27 cellular contexts compared by ENCODE assay signal in genomic region chr15:32737246-32737757, GRCh38. TPM values are rescaled to one million over a fixed set of nuclear protein-coding genes. Genes with fewer than 3 reads are reported as not detected.
"Had no signal": no experiment of that assay in that cellular context is flagged by ENCODE, and none has a peak within 500 bp of the region (broad histone marks: within the 10 kb centered on the region; RNA-seq: fewer than 3 reads in every experiment).

No MANE protein-coding gene starts in this region.

- H3K4me3 ChIP-seq: left ventricle myocardium inferior, lung, neural progenitor cell, pancreas, right atrium auricular region, right lobe of liver, smooth muscle cell, tibial nerve, uterus had no signal

- H3K27ac Mint-ChIP-seq: mesothelial cell of epicardium; natural killer cell; neural progenitor cell; stimulated activated memory B cell treated with anti-CD40 and anti-IgM and Interleukin-4, amounts not matched to agents 10 μg/mL and 1 μg/mL and 100 μg/mL, for 72 hours; stimulated activated naive CD8-positive, alpha-beta T cell treated with anti-CD3 and anti-CD28 coated beads, Interleukin-15, amount 100 ng/mL, for 72 hours; type B pancreatic cell had no signal

- H3K4me3 Mint-ChIP-seq: mesothelial cell of epicardium; naive B cell; natural killer cell; nephron progenitor cell; neural progenitor cell; stimulated activated memory B cell treated with anti-CD40 and anti-IgM and Interleukin-4, amounts not matched to agents 10 μg/mL and 1 μg/mL and 100 μg/mL, for 72 hours; stimulated activated naive CD8-positive, alpha-beta T cell treated with anti-CD3 and anti-CD28 coated beads, Interleukin-15, amount 100 ng/mL, for 72 hours; type B pancreatic cell had no signal

- DNase-seq: islet precursor cell; left ventricle myocardium inferior; mesendoderm; naive B cell; natural killer cell; nephron progenitor cell; occipital lobe; pancreas; posterior cingulate gyrus; right lobe of liver; stimulated activated CD4-positive, alpha-beta T cell treated with anti-CD3 and anti-CD28 coated beads, Interleukin-1b, Interleukin-23, amount 100 ng/mL, for 48 hours; stimulated activated CD4-positive, alpha-beta T cell treated with anti-CD3 and anti-CD28 coated beads, Interleukin-2, amount 100 ng/mL, for 48 hours; stimulated activated CD4-positive, alpha-beta T cell treated with anti-CD3 and anti-CD28 coated beads, Interleukin-4, amount 100 ng/mL, for 4 hours; stimulated activated CD8-positive, alpha-beta memory T cell treated with anti-CD3 and anti-CD28 coated beads, Interleukin-4, amount 100 ng/mL, for 48 hours; stimulated activated naive CD4-positive, alpha-beta T cell treated with Interleukin-2 at 50 U/mL for 16 hours; stimulated activated naive CD8-positive, alpha-beta T cell treated with anti-CD3 and anti-CD28 coated beads, Interleukin-15, amount 100 ng/mL, for 72 hours; substantia nigra; uterus had no signal

- H3K9me3 ChIP-seq: neutrophil, pancreas, right lobe of liver, uterus had no signal

- H3K4me1 Mint-ChIP-seq: mesothelial cell of epicardium; naive B cell; natural killer cell; neural progenitor cell; stimulated activated memory B cell treated with anti-CD40 and anti-IgM and Interleukin-4, amounts not matched to agents 10 μg/mL and 1 μg/mL and 100 μg/mL, for 72 hours; stimulated activated naive CD8-positive, alpha-beta T cell treated with anti-CD3 and anti-CD28 coated beads, Interleukin-15, amount 100 ng/mL, for 72 hours had no signal

- H3K36me3 ChIP-seq: left ventricle myocardium inferior, neural progenitor cell, neutrophil, pancreas, right atrium auricular region, right lobe of liver, tibial nerve, uterus had no signal

- H3K4me1 ChIP-seq: left ventricle myocardium inferior, neural progenitor cell, pancreas, right atrium auricular region, tibial nerve, uterus had no signal

- H3K27me3 ChIP-seq: neural progenitor cell, pancreas, right atrium auricular region, right lobe of liver, tibial nerve, uterus had no signal

- H3K36me3 Mint-ChIP-seq: natural killer cell had no signal

- H3K9me3 Mint-ChIP-seq: natural killer cell had no signal

- ATAC-seq: natural killer cell; pancreas; right lobe of liver; stimulated activated memory B cell treated with anti-CD40 and anti-IgM and Interleukin-4, amounts not matched to agents 10 μg/mL and 1 μg/mL and 100 μg/mL, for 72 hours; stimulated activated naive CD8-positive, alpha-beta T cell treated with anti-CD3 and anti-CD28 coated beads, Interleukin-15, amount 100 ng/mL, for 72 hours had no signal

- H3K27ac ChIP-seq: left ventricle myocardium inferior, neural progenitor cell, neutrophil, pancreas, right atrium auricular region, right lobe of liver, tibial nerve, uterus had no signal

RNA-seq across cellular contexts. Expression of gene GREM1, which starts 19.5 kb away (rescaled TPM):
- total RNA-seq: natural killer cell had no signal
